Comparison of ENCODE assay signal across 1 cellular context in the genomic region with DNA sequence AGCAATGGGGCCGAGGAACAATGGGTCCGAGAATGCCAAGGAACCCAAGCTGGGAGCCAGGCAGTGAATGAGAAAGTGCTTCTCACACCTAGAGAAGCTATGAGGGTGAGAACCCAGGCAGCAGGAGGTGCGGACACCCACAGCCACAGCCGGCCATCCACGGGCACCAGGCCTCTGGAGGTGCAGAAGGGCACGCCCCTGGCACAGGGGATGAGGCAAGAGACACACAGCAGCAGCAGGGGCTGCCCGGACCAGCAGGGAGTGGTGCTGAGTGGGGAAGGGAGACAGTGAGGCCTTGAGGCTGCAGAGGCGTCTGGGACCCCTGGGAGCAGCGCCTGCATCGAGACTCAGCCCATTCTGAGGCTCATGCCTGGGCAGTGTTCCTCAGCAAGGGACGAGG.
TF ChIP-seq lines count a peak whose summit lies in the region.

No MANE protein-coding gene starts in this region.

TF ChIP-seq in GM23338, 12 proteins besides CTCF, POLR2A, EP300 and RAD21 (continued from another document):
- TF ChIP-seq, protein P1, sequence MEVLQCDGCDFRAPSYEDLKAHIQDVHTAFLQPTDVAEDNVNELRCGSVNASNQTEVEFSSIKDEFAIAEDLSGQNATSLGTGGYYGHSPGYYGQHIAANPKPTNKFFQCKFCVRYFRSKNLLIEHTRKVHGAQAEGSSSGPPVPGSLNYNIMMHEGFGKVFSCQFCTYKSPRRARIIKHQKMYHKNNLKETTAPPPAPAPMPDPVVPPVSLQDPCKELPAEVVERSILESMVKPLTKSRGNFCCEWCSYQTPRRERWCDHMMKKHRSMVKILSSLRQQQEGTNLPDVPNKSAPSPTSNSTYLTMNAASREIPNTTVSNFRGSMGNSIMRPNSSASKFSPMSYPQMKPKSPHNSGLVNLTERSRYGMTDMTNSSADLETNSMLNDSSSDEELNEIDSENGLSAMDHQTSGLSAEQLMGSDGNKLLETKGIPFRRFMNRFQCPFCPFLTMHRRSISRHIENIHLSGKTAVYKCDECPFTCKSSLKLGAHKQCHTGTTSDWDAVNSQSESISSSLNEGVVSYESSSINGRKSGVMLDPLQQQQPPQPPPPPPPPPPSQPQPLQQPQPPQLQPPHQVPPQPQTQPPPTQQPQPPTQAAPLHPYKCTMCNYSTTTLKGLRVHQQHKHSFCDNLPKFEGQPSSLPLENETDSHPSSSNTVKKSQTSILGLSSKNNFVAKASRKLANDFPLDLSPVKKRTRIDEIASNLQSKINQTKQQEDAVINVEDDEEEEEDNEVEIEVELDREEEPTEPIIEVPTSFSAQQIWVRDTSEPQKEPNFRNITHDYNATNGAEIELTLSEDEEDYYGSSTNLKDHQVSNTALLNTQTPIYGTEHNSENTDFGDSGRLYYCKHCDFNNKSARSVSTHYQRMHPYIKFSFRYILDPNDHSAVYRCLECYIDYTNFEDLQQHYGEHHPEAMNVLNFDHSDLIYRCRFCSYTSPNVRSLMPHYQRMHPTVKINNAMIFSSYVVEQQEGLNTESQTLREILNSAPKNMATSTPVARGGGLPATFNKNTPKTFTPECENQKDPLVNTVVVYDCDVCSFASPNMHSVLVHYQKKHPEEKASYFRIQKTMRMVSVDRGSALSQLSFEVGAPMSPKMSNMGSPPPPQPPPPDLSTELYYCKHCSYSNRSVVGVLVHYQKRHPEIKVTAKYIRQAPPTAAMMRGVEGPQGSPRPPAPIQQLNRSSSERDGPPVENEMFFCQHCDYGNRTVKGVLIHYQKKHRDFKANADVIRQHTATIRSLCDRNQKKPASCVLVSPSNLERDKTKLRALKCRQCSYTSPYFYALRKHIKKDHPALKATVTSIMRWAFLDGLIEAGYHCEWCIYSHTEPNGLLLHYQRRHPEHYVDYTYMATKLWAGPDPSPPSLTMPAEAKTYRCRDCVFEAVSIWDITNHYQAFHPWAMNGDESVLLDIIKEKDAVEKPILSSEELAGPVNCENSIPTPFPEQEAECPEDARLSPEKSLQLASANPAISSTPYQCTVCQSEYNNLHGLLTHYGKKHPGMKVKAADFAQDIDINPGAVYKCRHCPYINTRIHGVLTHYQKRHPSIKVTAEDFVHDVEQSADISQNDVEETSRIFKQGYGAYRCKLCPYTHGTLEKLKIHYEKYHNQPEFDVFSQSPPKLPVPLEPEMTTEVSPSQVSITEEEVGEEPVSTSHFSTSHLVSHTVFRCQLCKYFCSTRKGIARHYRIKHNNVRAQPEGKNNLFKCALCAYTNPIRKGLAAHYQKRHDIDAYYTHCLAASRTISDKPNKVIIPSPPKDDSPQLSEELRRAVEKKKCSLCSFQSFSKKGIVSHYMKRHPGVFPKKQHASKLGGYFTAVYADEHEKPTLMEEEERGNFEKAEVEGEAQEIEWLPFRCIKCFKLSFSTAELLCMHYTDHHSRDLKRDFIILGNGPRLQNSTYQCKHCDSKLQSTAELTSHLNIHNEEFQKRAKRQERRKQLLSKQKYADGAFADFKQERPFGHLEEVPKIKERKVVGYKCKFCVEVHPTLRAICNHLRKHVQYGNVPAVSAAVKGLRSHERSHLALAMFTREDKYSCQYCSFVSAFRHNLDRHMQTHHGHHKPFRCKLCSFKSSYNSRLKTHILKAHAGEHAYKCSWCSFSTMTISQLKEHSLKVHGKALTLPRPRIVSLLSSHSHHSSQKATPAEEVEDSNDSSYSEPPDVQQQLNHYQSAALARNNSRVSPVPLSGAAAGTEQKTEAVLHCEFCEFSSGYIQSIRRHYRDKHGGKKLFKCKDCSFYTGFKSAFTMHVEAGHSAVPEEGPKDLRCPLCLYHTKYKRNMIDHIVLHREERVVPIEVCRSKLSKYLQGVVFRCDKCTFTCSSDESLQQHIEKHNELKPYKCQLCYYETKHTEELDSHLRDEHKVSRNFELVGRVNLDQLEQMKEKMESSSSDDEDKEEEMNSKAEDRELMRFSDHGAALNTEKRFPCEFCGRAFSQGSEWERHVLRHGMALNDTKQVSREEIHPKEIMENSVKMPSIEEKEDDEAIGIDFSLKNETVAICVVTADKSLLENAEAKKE (CRISPR knock-in tag; IDR thresholded peaks at IDR 0.05): no peak
- TF ChIP-seq CREB1 (CRISPR knock-in tag; IDR thresholded peaks at IDR 0.05; ENCODE audit: low read depth): no peak
- TF ChIP-seq, protein P2, sequence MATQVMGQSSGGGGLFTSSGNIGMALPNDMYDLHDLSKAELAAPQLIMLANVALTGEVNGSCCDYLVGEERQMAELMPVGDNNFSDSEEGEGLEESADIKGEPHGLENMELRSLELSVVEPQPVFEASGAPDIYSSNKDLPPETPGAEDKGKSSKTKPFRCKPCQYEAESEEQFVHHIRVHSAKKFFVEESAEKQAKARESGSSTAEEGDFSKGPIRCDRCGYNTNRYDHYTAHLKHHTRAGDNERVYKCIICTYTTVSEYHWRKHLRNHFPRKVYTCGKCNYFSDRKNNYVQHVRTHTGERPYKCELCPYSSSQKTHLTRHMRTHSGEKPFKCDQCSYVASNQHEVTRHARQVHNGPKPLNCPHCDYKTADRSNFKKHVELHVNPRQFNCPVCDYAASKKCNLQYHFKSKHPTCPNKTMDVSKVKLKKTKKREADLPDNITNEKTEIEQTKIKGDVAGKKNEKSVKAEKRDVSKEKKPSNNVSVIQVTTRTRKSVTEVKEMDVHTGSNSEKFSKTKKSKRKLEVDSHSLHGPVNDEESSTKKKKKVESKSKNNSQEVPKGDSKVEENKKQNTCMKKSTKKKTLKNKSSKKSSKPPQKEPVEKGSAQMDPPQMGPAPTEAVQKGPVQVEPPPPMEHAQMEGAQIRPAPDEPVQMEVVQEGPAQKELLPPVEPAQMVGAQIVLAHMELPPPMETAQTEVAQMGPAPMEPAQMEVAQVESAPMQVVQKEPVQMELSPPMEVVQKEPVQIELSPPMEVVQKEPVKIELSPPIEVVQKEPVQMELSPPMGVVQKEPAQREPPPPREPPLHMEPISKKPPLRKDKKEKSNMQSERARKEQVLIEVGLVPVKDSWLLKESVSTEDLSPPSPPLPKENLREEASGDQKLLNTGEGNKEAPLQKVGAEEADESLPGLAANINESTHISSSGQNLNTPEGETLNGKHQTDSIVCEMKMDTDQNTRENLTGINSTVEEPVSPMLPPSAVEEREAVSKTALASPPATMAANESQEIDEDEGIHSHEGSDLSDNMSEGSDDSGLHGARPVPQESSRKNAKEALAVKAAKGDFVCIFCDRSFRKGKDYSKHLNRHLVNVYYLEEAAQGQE (IDR thresholded peaks at IDR 0.05; ENCODE audit: unreplicated experiment): no peak
- no peak for TF ChIP-seq ZNF114 (CRISPR knock-in tag; IDR thresholded peaks at IDR 0.05)
- TF ChIP-seq POLR2AphosphoS5 (IDR thresholded peaks at IDR 0.05; ENCODE audit: low read depth): no peak
